ENCODE assay signal across 10 cellular contexts in the genomic region with DNA sequence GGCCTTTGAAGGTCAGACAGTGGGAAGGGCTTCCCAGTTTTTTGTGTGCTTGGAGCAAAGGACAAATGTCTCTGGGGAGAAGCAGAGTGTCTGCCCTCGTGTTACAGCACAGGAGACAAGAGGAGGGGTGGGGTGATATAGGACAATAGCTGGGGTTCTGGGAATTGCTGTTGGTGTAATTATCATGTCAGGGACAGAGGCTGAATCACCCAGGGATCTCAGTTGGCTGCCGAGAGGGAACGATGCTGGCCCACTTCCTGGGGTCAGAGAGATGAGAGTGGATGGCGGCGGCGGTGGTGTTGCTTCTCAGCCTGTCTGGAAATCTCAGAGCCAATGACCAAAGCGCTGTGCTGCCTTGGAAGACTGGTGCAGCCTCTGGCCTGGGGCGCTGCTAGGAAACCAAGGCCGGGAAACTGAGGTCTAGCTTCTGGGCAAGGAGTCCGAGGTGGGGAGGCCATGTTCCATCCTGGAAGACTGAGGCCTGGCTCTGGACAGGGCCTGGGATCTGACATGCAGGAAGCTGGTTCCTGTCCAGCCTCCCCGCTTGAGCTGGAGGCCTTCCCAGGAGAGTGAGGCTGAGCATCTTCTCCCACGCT. TPM values are rescaled to one million over a fixed set of nuclear protein-coding genes. Genes with fewer than 3 reads are reported as not detected.
A peak's percentile ranks its signal among the peaks of the same experiment; 100 is the strongest.
DNase-seq lines count a peak whose midpoint lies in the region; ATAC-seq, FAIRE-seq and TF ChIP-seq lines count a peak whose summit lies in the region.
"Had no signal": no experiment of that assay in that cellular context is flagged by ENCODE, and none has a peak within 500 bp of the region (broad histone marks: within the 10 kb centered on the region; RNA-seq: fewer than 3 reads in every experiment).

No MANE protein-coding gene starts in this region.

- no TSS peak for BruUV-seq in HepG2 (replicated peaks; lab: Mats Ljungman, UMichigan)

- no peak for ATAC-seq in HepG2
- ATAC-seq in right lobe of liver: no peak
- no peak for ATAC-seq in mucosa of descending colon
- ATAC-seq in aorta (ENCODE audit: low FRiP score): no peak
- no peak for ATAC-seq in GM21367 (IDR thresholded peaks at IDR 0.05; ENCODE audit: unreplicated experiment)

- POLR2A ChIA-PET in HepG2 (lab: Yijun Ruan, JAX): interaction anchor here (1.3 to 2.3 kb wide), 3 partner anchors 19 to 76 kb away, joined by 3 to 57 read pairs (median 3); a partner anchor contains a TSS

- H3K9me3 ChIP-seq in HepG2 (ENCODE audit: low read length) (no peaks in the 10 kb centered on the region), right lobe of liver (no peaks in the 10 kb centered on the region), mucosa of descending colon (no peaks in the 10 kb centered on the region), aorta (ENCODE audit: control insufficient read depth, low read length) (no peaks in the 10 kb centered on the region)

- no peaks in the 10 kb centered on the region for H3K27me3 ChIP-seq in HepG2 (ENCODE audit: control insufficient read depth in 1 of 2, insufficient read depth in 2 of 2, low read length in 2 of 2)
- no peaks in the 10 kb centered on the region for H3K27me3 ChIP-seq in right lobe of liver
- H3K27me3 ChIP-seq in aorta (ENCODE audit: control insufficient read depth in 1 of 2, insufficient read depth in 2 of 2, low read length in 1 of 2): no peaks in the 10 kb centered on the region

- no peak for DNase-seq in HepG2 (ENCODE audit: low spot score)
- DNase-seq in right lobe of liver: no peak
- no peak for DNase-seq in astrocyte of the cerebellum (ENCODE audit: low read depth)
- DNase-seq in mucosa of descending colon: peak in 2 of 3 donors; percentile 48 to 63
- DNase-seq in aorta: peak; percentile 71 to 86
- DNase-seq in OCI-M2 (lab: John Stamatoyannopoulos, UW; ENCODE audit: unreplicated experiment): no peak
- DNase-seq in NCI-H1048 (lab: John Stamatoyannopoulos, UW): no peak
- DNase-seq: stimulated activated CD4-positive, alpha-beta T cell treated with anti-CD3 and anti-CD28 coated beads, Interleukin-2, amount 100 ng/mL, for 48 hours had no signal

- intact Hi-C loops in HepG2 (cut with micrococcal nuclease; ENCODE audit: unreplicated experiment) (no loop called here), right lobe of liver (cut with DNase I) (no loop called here), mucosa of descending colon (cut with DNase I, micrococcal nuclease) (no loop called here), aorta (cut with DNase I) (loop anchor here in 1 of 2 donors (2.0 to 10.0 kb wide), 3 partner anchors 19 to 1359 kb away; a partner anchor contains a TSS)

- peaks cover 24% of the 10 kb centered on the region for H3K4me1 ChIP-seq in HepG2 (ENCODE audit: insufficient read depth, low read length)
- H3K4me1 ChIP-seq in right lobe of liver: peaks cover 0 to 16% (median 2%) of the 10 kb centered on the region in 4 donors
- H3K4me1 ChIP-seq in mucosa of descending colon (ENCODE audit: low read depth): peaks cover 12% of the 10 kb centered on the region
- no peaks in the 10 kb centered on the region for H3K4me1 ChIP-seq in aorta (ENCODE audit: control insufficient read depth in 1 of 2, insufficient read depth in 2 of 2, low read length in 2 of 2)

- peaks cover 3% of the 10 kb centered on the region; the same call in 1 of the 2 replicates for H4K20me1 ChIP-seq in HepG2 (ENCODE audit: insufficient read depth, low read length)

- no peak for TF ChIP-seq CTCF in HepG2 (CRISPR knock-in tag; IDR thresholded peaks at IDR 0.05)
- no peak for TF ChIP-seq CTCF in right lobe of liver (IDR thresholded peaks at IDR 0.05)
- no peak for TF ChIP-seq CTCF in astrocyte of the cerebellum (IDR thresholded peaks at IDR 0.05; ENCODE audit: low read depth, low read length, missing control alignments)
- no peak for TF ChIP-seq CTCF in mucosa of descending colon (IDR thresholded peaks at IDR 0.05)

- in situ Hi-C loops in HepG2 (cut with HindIII; ENCODE audit: extremely low pct_ligation_motif_present, low pct_unique_long_range_greater_than_20kb) (no loop called here), astrocyte of the cerebellum (cut with HindIII; ENCODE audit: low sequenced_read_pairs) (no loop called here)

- no peak for FAIRE-seq in HepG2 (lab: Jason Lieb, UNC)

- H3K4me3 ChIP-seq in HepG2 (replicated peaks in 1 of 3; ENCODE audit: insufficient read depth in 1 of 3, low read depth in 2 of 3, low read length in 3 of 3) (0 out of 6 replicates have a peak overlapping the region, but pooled peaks of 1 of the 3 experiments have one; percentile 71), right lobe of liver (no peak overlapping the region), astrocyte of the cerebellum (ENCODE audit: low read depth, low read length) (peak overlapping the region; percentile 34), mucosa of descending colon (no peak overlapping the region), aorta (ENCODE audit: low read length in 2 of 2) (no peak overlapping the region)

- CTCF ChIA-PET in HepG2 (lab: Yijun Ruan, JAX; ENCODE audit: low intra/inter-chr PET ratio, low total read pairs): no interaction called here

- no peak for TF ChIP-seq RAD21 in HepG2 (CRISPR knock-in tag; IDR thresholded peaks at IDR 0.05)

- no peak for TF ChIP-seq POLR2A in HepG2 (IDR thresholded peaks at IDR 0.05; ENCODE audit: insufficient read depth in 1 of 2, low read depth in 2 of 2, low read length in 2 of 2)
- TF ChIP-seq POLR2A in right lobe of liver (IDR thresholded peaks at IDR 0.05): no peak

- H3K27ac ChIP-seq in HepG2 (ENCODE audit: extremely low read length, insufficient read depth, low read length) (no peak overlapping the region), right lobe of liver (no peak overlapping the region), aorta (ENCODE audit: low read depth in 1 of 2, low read length in 2 of 2) (no peak overlapping the region)

- TF ChIP-seq EP300 in HepG2 (IDR thresholded peaks at IDR 0.05; ENCODE audit: low read depth in 2 of 2, low read length in 2 of 2): no peak
- TF ChIP-seq EP300 in HepG2 (CRISPR knock-in tag; IDR thresholded peaks at IDR 0.05; ENCODE audit: borderline replicate concordance): no peak

- H2AFZ ChIP-seq in HepG2 (ENCODE audit: low read length): no peak overlapping the region

- no peaks in the 10 kb centered on the region for H3K79me2 ChIP-seq in HepG2 (ENCODE audit: insufficient read depth, low read length)

- H3K9ac ChIP-seq in HepG2 (ENCODE audit: insufficient read depth, low read depth, low read length): no peak overlapping the region

- 0 out of 2 replicates have a peak overlapping the region, but pooled peaks have one; percentile 55 for H3K4me2 ChIP-seq in HepG2 (ENCODE audit: low read depth, low read length)

- H3K36me3 ChIP-seq in HepG2 (replicated peaks in 1 of 2; ENCODE audit: control insufficient read depth in 1 of 2, insufficient read depth in 2 of 2, low read length in 2 of 2) (no peaks in the 10 kb centered on the region; a peak in 1 of 5 replicates), right lobe of liver (peaks cover 0 to under 1% (median under 1%) of the 10 kb centered on the region in 4 donors), mucosa of descending colon (ENCODE audit: low read depth) (no peaks in the 10 kb centered on the region), aorta (ENCODE audit: control insufficient read depth in 1 of 2, insufficient read depth in 2 of 2, low read length in 1 of 2) (no peaks in the 10 kb centered on the region)

- 59% methylated on average over 7 of the region's 12 CpGs for WGBS in HepG2 (ENCODE audit: low lambda C conversion rate)
- 71% methylated on average over 1 of the region's 12 CpGs for WGBS in right lobe of liver (ENCODE audit: insufficient coverage, low coverage, low lambda C conversion rate, missing lambda C conversion rate)
- 47 to 61% methylated on average over 12 of the region's 12 CpGs for WGBS in aorta, 2 donors

RNA-seq across cellular contexts. Expression of a gene that starts 1.3 kb away (rescaled TPM):
- total RNA-seq in HepG2 (2016; rRNA removed; fragmentation: Illumina TruSeq; extraction: Trizol) (1.00 and 1.9 TPM in 2 replicates), right lobe of liver (1 to 10 TPM; 2.2 to 5.8 (median 4.4) TPM), mucosa of descending colon (10 to 100 TPM; 14.7 to 28.9 (median 16.7) TPM), aorta (10 to 100 TPM; 26.2 to 48.0 TPM)
- 0.81 and 1.1 TPM in 2 replicates for total RNA-seq in HepG2 (2016; cell fraction: cytosol; rRNA removed; fragmentation: Illumina TruSeq; extraction: Trizol; ENCODE audit: low read depth)
- total RNA-seq in HepG2 (2016; cell fraction: insoluble cytoplasmic fraction; rRNA removed; fragmentation: Illumina TruSeq; extraction: Trizol): 1.1 and 1.8 TPM in 2 replicates
- 1.0 and 1.2 TPM in 2 replicates for total RNA-seq in HepG2 (2016; cell fraction: membrane; rRNA removed; fragmentation: Illumina TruSeq; extraction: Trizol)
- 0.78 and 1.0 TPM in 2 replicates for total RNA-seq in HepG2 (2016; cell fraction: nucleus; rRNA removed; fragmentation: Illumina TruSeq; extraction: Trizol)
- polyA plus RNA-seq in HepG2 (2011; rRNA removed) (0.88 and 1.3 TPM in 2 replicates), aorta (10 to 100 TPM in 1 of 2 donors, 1 to 10 TPM in 1; 5.4 to 81.7 TPM)
- 0.60 and 0.93 TPM in 2 replicates for polyA plus RNA-seq in HepG2 (2011; cell fraction: cytosol; rRNA removed)
- polyA plus RNA-seq in HepG2 (2011; cell fraction: nucleus; rRNA removed): 5.3 and 5.5 TPM in 2 replicates
- 2.8 and 3.1 TPM in 2 replicates for polyA plus RNA-seq in HepG2 (2012)
- 2.2 and 2.5 TPM in 2 replicates for polyA plus RNA-seq in HepG2 (2016; cell fraction: cytosol; fragmentation: Illumina TruSeq; extraction: Trizol; ENCODE audit: low read depth)
- 1.8 and 2.4 TPM in 2 replicates for polyA plus RNA-seq in HepG2 (2016; cell fraction: insoluble cytoplasmic fraction; fragmentation: Illumina TruSeq; extraction: Trizol; ENCODE audit: low read depth)
- 1.7 and 2.2 TPM in 2 replicates for polyA plus RNA-seq in HepG2 (2016; cell fraction: membrane; fragmentation: Illumina TruSeq; extraction: Trizol; ENCODE audit: low read depth)
- 4.5 and 6.9 TPM in 2 replicates for polyA plus RNA-seq in HepG2 (2016; cell fraction: nucleus; fragmentation: Illumina TruSeq; extraction: Trizol; ENCODE audit: insufficient read depth, low read depth)
- 0.35 and 1.3 TPM in 2 replicates for polyA minus RNA-seq in HepG2 (2011; rRNA and poly(A)+ RNA removed; ENCODE audit: low replicate concordance)
- 1.2 and 1.5 TPM in 2 replicates for polyA minus RNA-seq in HepG2 (2011; cell fraction: cytosol; rRNA and poly(A)+ RNA removed)
- 0.99 and 1.4 TPM in 2 replicates for polyA minus RNA-seq in HepG2 (2011; cell fraction: nucleus; rRNA and poly(A)+ RNA removed)

RNA-seq across cellular contexts. Expression of a gene that starts 19.6 kb away (rescaled TPM):
- 5.9 and 6.3 TPM in 2 replicates for total RNA-seq in HepG2 (2016; rRNA removed; fragmentation: Illumina TruSeq; extraction: Trizol)
- 3.4 and 3.5 TPM in 2 replicates for total RNA-seq in HepG2 (2016; cell fraction: cytosol; rRNA removed; fragmentation: Illumina TruSeq; extraction: Trizol; ENCODE audit: low read depth)
- 3.8 and 7.1 TPM in 2 replicates for total RNA-seq in HepG2 (2016; cell fraction: insoluble cytoplasmic fraction; rRNA removed; fragmentation: Illumina TruSeq; extraction: Trizol)
- total RNA-seq in HepG2 (2016; cell fraction: membrane; rRNA removed; fragmentation: Illumina TruSeq; extraction: Trizol): 4.5 and 5.0 TPM in 2 replicates
- total RNA-seq in HepG2 (2016; cell fraction: nucleus; rRNA removed; fragmentation: Illumina TruSeq; extraction: Trizol): 4.4 and 5.5 TPM in 2 replicates
- polyA plus RNA-seq in HepG2 (2011; rRNA removed): 2.9 and 3.0 TPM in 2 replicates
- 2.1 and 2.2 TPM in 2 replicates for polyA plus RNA-seq in HepG2 (2011; cell fraction: cytosol; rRNA removed)
- polyA plus RNA-seq in HepG2 (2011; cell fraction: nucleus; rRNA removed): 10.1 and 11.8 TPM in 2 replicates
- 10.0 TPM in 2 replicates for polyA plus RNA-seq in HepG2 (2012)
- polyA plus RNA-seq in HepG2 (2016; cell fraction: cytosol; fragmentation: Illumina TruSeq; extraction: Trizol; ENCODE audit: low read depth): 1.6 and 1.8 TPM in 2 replicates
- polyA plus RNA-seq in HepG2 (2016; cell fraction: insoluble cytoplasmic fraction; fragmentation: Illumina TruSeq; extraction: Trizol; ENCODE audit: low read depth): 9.0 and 10.3 TPM in 2 replicates
- 3.6 and 3.9 TPM in 2 replicates for polyA plus RNA-seq in HepG2 (2016; cell fraction: membrane; fragmentation: Illumina TruSeq; extraction: Trizol; ENCODE audit: low read depth)
- 22.8 and 25.7 TPM in 2 replicates for polyA plus RNA-seq in HepG2 (2016; cell fraction: nucleus; fragmentation: Illumina TruSeq; extraction: Trizol; ENCODE audit: insufficient read depth, low read depth)
- 1.8 and 6.2 TPM in 2 replicates for polyA minus RNA-seq in HepG2 (2011; rRNA and poly(A)+ RNA removed; ENCODE audit: low replicate concordance)
- polyA minus RNA-seq in HepG2 (2011; cell fraction: cytosol; rRNA and poly(A)+ RNA removed): 0.99 and 1.7 TPM in 2 replicates
- 6.3 and 7.5 TPM in 2 replicates for polyA minus RNA-seq in HepG2 (2011; cell fraction: nucleus; rRNA and poly(A)+ RNA removed)
- total RNA-seq in right lobe of liver: 10 to 100 TPM in 2 of 6 experiments, 1 to 10 TPM in 4; 5.8 to 15.1 (median 9.1) TPM
- 10 to 100 TPM; 33.3 to 46.9 (median 38.7) TPM for total RNA-seq in mucosa of descending colon
- 10 to 100 TPM; 43.4 to 43.8 TPM for total RNA-seq in aorta
- 10 to 100 TPM; 20.7 to 35.8 TPM for polyA plus RNA-seq in aorta

RNA-seq across cellular contexts. Expression of a gene that starts 33.7 kb away (rescaled TPM):
- total RNA-seq in HepG2 (2016; rRNA removed; fragmentation: Illumina TruSeq; extraction: Trizol) (0.07 TPM in 1 of 2 replicates, not detected in the other), right lobe of liver (10 to 100 TPM in 1 of 6 experiments, 1 to 10 TPM in 5; 3.3 to 19.8 (median 5.9) TPM), mucosa of descending colon (10 to 100 TPM in 1 of 3 donors, 1 to 10 TPM in 2; 5.1 to 13.5 (median 7.9) TPM), aorta (10 to 100 TPM; 38.7 to 52.7 TPM)
- total RNA-seq in HepG2 (2016; cell fraction: cytosol; rRNA removed; fragmentation: Illumina TruSeq; extraction: Trizol; ENCODE audit: low read depth): 0.71 TPM in 1 of 2 replicates, not detected in the other
- 0.15 TPM in 1 of 2 replicates, not detected in the other for total RNA-seq in HepG2 (2016; cell fraction: insoluble cytoplasmic fraction; rRNA removed; fragmentation: Illumina TruSeq; extraction: Trizol)
- 0.07 TPM in 1 of 2 replicates, not detected in the other for total RNA-seq in HepG2 (2016; cell fraction: membrane; rRNA removed; fragmentation: Illumina TruSeq; extraction: Trizol)
- total RNA-seq in HepG2 (2016; cell fraction: nucleus; rRNA removed; fragmentation: Illumina TruSeq; extraction: Trizol): not detected in 2 replicates
- polyA plus RNA-seq in HepG2 (2011; rRNA removed) (1.6 and 3.9 TPM in 2 replicates), aorta (10 to 100 TPM in 1 of 2 donors, 1 to 10 TPM in 1; 7.9 to 12.5 TPM)
- 0.85 and 2.3 TPM in 2 replicates for polyA plus RNA-seq in HepG2 (2011; cell fraction: cytosol; rRNA removed)
- 0.59 and 1.6 TPM in 2 replicates for polyA plus RNA-seq in HepG2 (2011; cell fraction: nucleus; rRNA removed)
- 4.2 and 10.7 TPM in 2 replicates for polyA plus RNA-seq in HepG2 (2012)
- polyA plus RNA-seq in HepG2 (2016; cell fraction: cytosol; fragmentation: Illumina TruSeq; extraction: Trizol; ENCODE audit: low read depth): not detected in 2 replicates
- polyA plus RNA-seq in HepG2 (2016; cell fraction: insoluble cytoplasmic fraction; fragmentation: Illumina TruSeq; extraction: Trizol; ENCODE audit: low read depth): 0.44 TPM in 1 of 2 replicates, not detected in the other
- 0.09 TPM in 1 of 2 replicates, not detected in the other for polyA plus RNA-seq in HepG2 (2016; cell fraction: membrane; fragmentation: Illumina TruSeq; extraction: Trizol; ENCODE audit: low read depth)
- polyA plus RNA-seq in HepG2 (2016; cell fraction: nucleus; fragmentation: Illumina TruSeq; extraction: Trizol; ENCODE audit: insufficient read depth, low read depth): 0.45 and 1.1 TPM in 2 replicates
- 2.5 and 3.0 TPM in 2 replicates for polyA minus RNA-seq in HepG2 (2011; rRNA and poly(A)+ RNA removed; ENCODE audit: low replicate concordance)
- 1.8 and 2.6 TPM in 2 replicates for polyA minus RNA-seq in HepG2 (2011; cell fraction: cytosol; rRNA and poly(A)+ RNA removed)
- polyA minus RNA-seq in HepG2 (2011; cell fraction: nucleus; rRNA and poly(A)+ RNA removed): 0.39 and 0.75 TPM in 2 replicates
- total RNA-seq: LHCN-M2 had no signal

RNA-seq across cellular contexts. Expression of a gene that starts 45.0 kb away (rescaled TPM):
- total RNA-seq in HepG2 (2016; rRNA removed; fragmentation: Illumina TruSeq; extraction: Trizol) (5.8 and 8.8 TPM in 2 replicates), right lobe of liver (1 to 10 TPM; 1.8 to 8.0 (median 3.1) TPM), mucosa of descending colon (10 to 100 TPM; 18.3 to 24.9 (median 22.8) TPM), aorta (1 to 10 TPM; 8.0 to 8.6 TPM)
- 3.1 and 3.4 TPM in 2 replicates for total RNA-seq in HepG2 (2016; cell fraction: cytosol; rRNA removed; fragmentation: Illumina TruSeq; extraction: Trizol; ENCODE audit: low read depth)
- total RNA-seq in HepG2 (2016; cell fraction: insoluble cytoplasmic fraction; rRNA removed; fragmentation: Illumina TruSeq; extraction: Trizol): 5.9 and 8.8 TPM in 2 replicates
- total RNA-seq in HepG2 (2016; cell fraction: membrane; rRNA removed; fragmentation: Illumina TruSeq; extraction: Trizol): 6.6 and 7.4 TPM in 2 replicates
- total RNA-seq in HepG2 (2016; cell fraction: nucleus; rRNA removed; fragmentation: Illumina TruSeq; extraction: Trizol): 4.6 and 5.1 TPM in 2 replicates
- polyA plus RNA-seq in HepG2 (2011; rRNA removed) (6.1 and 11.1 TPM in 2 replicates), aorta (1 to 10 TPM; 6.1 TPM)
- polyA plus RNA-seq in HepG2 (2011; cell fraction: cytosol; rRNA removed): 7.0 and 10.6 TPM in 2 replicates
- polyA plus RNA-seq in HepG2 (2011; cell fraction: nucleus; rRNA removed): 18.7 and 18.8 TPM in 2 replicates
- 7.0 and 13.6 TPM in 2 replicates for polyA plus RNA-seq in HepG2 (2012)
- polyA plus RNA-seq in HepG2 (2016; cell fraction: cytosol; fragmentation: Illumina TruSeq; extraction: Trizol; ENCODE audit: low read depth): 1.8 and 1.9 TPM in 2 replicates
- polyA plus RNA-seq in HepG2 (2016; cell fraction: insoluble cytoplasmic fraction; fragmentation: Illumina TruSeq; extraction: Trizol; ENCODE audit: low read depth): 9.2 and 11.0 TPM in 2 replicates
- polyA plus RNA-seq in HepG2 (2016; cell fraction: membrane; fragmentation: Illumina TruSeq; extraction: Trizol; ENCODE audit: low read depth): 5.1 and 5.2 TPM in 2 replicates
- 13.0 and 13.4 TPM in 2 replicates for polyA plus RNA-seq in HepG2 (2016; cell fraction: nucleus; fragmentation: Illumina TruSeq; extraction: Trizol; ENCODE audit: insufficient read depth, low read depth)
- polyA minus RNA-seq in HepG2 (2011; rRNA and poly(A)+ RNA removed; ENCODE audit: low replicate concordance): 2.1 and 9.7 TPM in 2 replicates
- polyA minus RNA-seq in HepG2 (2011; cell fraction: cytosol; rRNA and poly(A)+ RNA removed): 8.9 and 9.3 TPM in 2 replicates
- 5.4 and 6.2 TPM in 2 replicates for polyA minus RNA-seq in HepG2 (2011; cell fraction: nucleus; rRNA and poly(A)+ RNA removed)

RNA-seq across cellular contexts. Expression of a gene that starts 56.0 kb away (rescaled TPM):
- total RNA-seq in HepG2 (2016; rRNA removed; fragmentation: Illumina TruSeq; extraction: Trizol) (0.09 TPM in 1 of 2 replicates, not detected in the other), right lobe of liver (1 to 10 TPM; 1.1 to 6.6 (median 3.7) TPM), mucosa of descending colon (1 to 10 TPM in 2 of 3 donors, under 1 TPM in 1; 0.29 to 1.6 (median 1.4) TPM), aorta (10 to 100 TPM in 1 of 2 donors, 1 to 10 TPM in 1; 8.0 to 13.6 TPM)
- total RNA-seq in HepG2 (2016; cell fraction: cytosol; rRNA removed; fragmentation: Illumina TruSeq; extraction: Trizol; ENCODE audit: low read depth): not detected in 2 replicates
- total RNA-seq in HepG2 (2016; cell fraction: insoluble cytoplasmic fraction; rRNA removed; fragmentation: Illumina TruSeq; extraction: Trizol): not detected in 2 replicates
- total RNA-seq in HepG2 (2016; cell fraction: membrane; rRNA removed; fragmentation: Illumina TruSeq; extraction: Trizol): 0.07 TPM in 1 of 2 replicates, not detected in the other
- total RNA-seq in HepG2 (2016; cell fraction: nucleus; rRNA removed; fragmentation: Illumina TruSeq; extraction: Trizol): not detected in 2 replicates
- polyA plus RNA-seq in HepG2 (2011; rRNA removed) (0.24 and 0.26 TPM in 2 replicates), aorta (under 1 TPM; 0.20 to 0.38 TPM)
- polyA plus RNA-seq in HepG2 (2011; cell fraction: cytosol; rRNA removed): 0.18 and 0.28 TPM in 2 replicates
- 0.50 and 0.66 TPM in 2 replicates for polyA plus RNA-seq in HepG2 (2011; cell fraction: nucleus; rRNA removed)
- 0.20 and 0.30 TPM in 2 replicates for polyA plus RNA-seq in HepG2 (2012)
- not detected in 2 replicates for polyA plus RNA-seq in HepG2 (2016; cell fraction: cytosol; fragmentation: Illumina TruSeq; extraction: Trizol; ENCODE audit: low read depth)
- not detected in 2 replicates for polyA plus RNA-seq in HepG2 (2016; cell fraction: insoluble cytoplasmic fraction; fragmentation: Illumina TruSeq; extraction: Trizol; ENCODE audit: low read depth)
- not detected in 2 replicates for polyA plus RNA-seq in HepG2 (2016; cell fraction: membrane; fragmentation: Illumina TruSeq; extraction: Trizol; ENCODE audit: low read depth)
- polyA plus RNA-seq in HepG2 (2016; cell fraction: nucleus; fragmentation: Illumina TruSeq; extraction: Trizol; ENCODE audit: insufficient read depth, low read depth): not detected in 2 replicates
- polyA minus RNA-seq in HepG2 (2011; rRNA and poly(A)+ RNA removed; ENCODE audit: low replicate concordance): 0.48 and 6.7 TPM in 2 replicates
- 0.10 and 0.18 TPM in 2 replicates for polyA minus RNA-seq in HepG2 (2011; cell fraction: cytosol; rRNA and poly(A)+ RNA removed)
- polyA minus RNA-seq in HepG2 (2011; cell fraction: nucleus; rRNA and poly(A)+ RNA removed): 0.25 TPM in 1 of 2 replicates, not detected in the other
- total RNA-seq: LHCN-M2 had no signal

Comparison
In these comparisons a context has a peak if more than half of its experiments do, and no peak if none do; other contexts are left out.
1. DNase-seq: peak in mucosa of descending colon (2 of 3) and aorta (2 of 2); none in HepG2 (single experiment), right lobe of liver (0 of 3), astrocyte of the cerebellum (single experiment), OCI-M2 (single experiment) and NCI-H1048 (single experiment).